Comparison of ENCODE assay signal across 8 cellular contexts in the genomic region with DNA sequence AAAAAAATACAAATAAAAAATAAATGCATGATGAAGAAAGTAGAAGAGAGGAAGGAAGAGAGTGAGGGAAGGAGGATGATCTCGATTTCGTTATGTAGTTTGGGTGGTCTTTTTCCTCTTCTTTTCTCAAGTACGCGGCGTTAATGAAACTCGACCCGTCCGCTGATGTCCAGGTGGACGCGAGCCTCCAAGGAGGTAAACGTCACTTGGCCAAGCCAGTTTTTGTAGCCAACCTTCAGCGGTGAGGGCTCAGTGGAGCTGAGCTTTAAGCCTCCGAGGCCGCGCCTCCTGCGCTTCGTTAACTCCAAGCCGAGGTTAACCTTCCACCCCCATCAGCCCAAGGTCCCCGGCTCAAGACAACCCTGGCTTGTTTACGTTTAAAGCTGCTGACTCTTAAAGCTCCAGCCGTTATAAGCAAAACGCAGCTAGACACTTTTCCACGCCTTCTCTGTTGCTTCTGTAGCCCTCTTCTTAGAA. TPM values are rescaled to one million over a fixed set of nuclear protein-coding genes. Genes with fewer than 3 reads are reported as not detected.
DNase-seq lines count a peak whose midpoint lies in the region; ATAC-seq, FAIRE-seq and TF ChIP-seq lines count a peak whose summit lies in the region.

No MANE protein-coding gene starts in this region.

- H3K4me1 ChIP-seq in DND-41 (ENCODE audit: insufficient read depth, low read length): peaks cover 47% of the 10 kb centered on the region

- H3K9me2 ChIP-seq in SU-DHL-6 (replicated peaks; ENCODE audit: insufficient read depth, low read length): no peaks in the 10 kb centered on the region

- H2AFZ ChIP-seq in DND-41 (ENCODE audit: low read depth, low read length) (peak overlapping the region; percentile 79), SU-DHL-6 (ENCODE audit: low read depth, low read length, severe bottlenecking) (peak overlapping the region; percentile 58)

- H3K9ac ChIP-seq in DND-41 (ENCODE audit: low read depth, low read length): peak overlapping the region; percentile 86
- H3K9ac ChIP-seq in SU-DHL-6 (ENCODE audit: low read length): peak overlapping the region; percentile 69

- H3K4me3 ChIP-seq in DND-41 (ENCODE audit: low read depth in 1 of 2, low read length in 2 of 2): peak overlapping the region; percentile 21 to 83; a peak in 3 of 4 replicates
- H3K4me3 ChIP-seq in SU-DHL-6 (ENCODE audit: insufficient read depth, low read length, poor library complexity, severe bottlenecking): peak overlapping the region; percentile 59
- H3K4me3 ChIP-seq in bronchial epithelial cell (ENCODE audit: low read depth, low read length): peak overlapping the region; percentile 71

- peaks cover 9% of the 10 kb centered on the region; the same call in 1 of the 2 replicates for H3F3A ChIP-seq in SU-DHL-6 (ENCODE audit: insufficient read depth)

- TF ChIP-seq CTCF in DND-41 (IDR thresholded peaks at IDR 0.05; ENCODE audit: borderline replicate concordance, extremely low read depth, low read length, poor library complexity, severe bottlenecking) (no peak), SU-DHL-6 (IDR thresholded peaks at IDR 0.05; ENCODE audit: insufficient read depth, low read length, poor library complexity, severe bottlenecking) (no peak), bronchial epithelial cell (IDR thresholded peaks at IDR 0.05; ENCODE audit: insufficient read depth, low read length, severe bottlenecking) (no peak)

- H3K4me2 ChIP-seq in DND-41 (ENCODE audit: insufficient read depth, low read length): peak overlapping the region; percentile 98
- H3K4me2 ChIP-seq in SU-DHL-6 (ENCODE audit: low read depth, low read length, poor library complexity, severe bottlenecking): peak overlapping the region; percentile 69

- H4K20me1 ChIP-seq in DND-41 (ENCODE audit: insufficient read depth, low read length) (peaks cover 14% of the 10 kb centered on the region; the same call in 1 of the 2 replicates), SU-DHL-6 (ENCODE audit: low read depth, low read length) (no peaks in the 10 kb centered on the region; the same call in none of the 2 replicates)

- peak; percentile 52 for ATAC-seq in DND-41 (ENCODE audit: insufficient read depth, low read depth)
- ATAC-seq in HG02938 (IDR thresholded peaks at IDR 0.05; ENCODE audit: unreplicated experiment): peak; percentile 33
- no peak for ATAC-seq in GM21360 (IDR thresholded peaks at IDR 0.05; ENCODE audit: unreplicated experiment)
- no peak for ATAC-seq in GM21576 (IDR thresholded peaks at IDR 0.05; ENCODE audit: unreplicated experiment)

- H3K27me3 ChIP-seq in DND-41 (ENCODE audit: insufficient read depth, low read length, poor library complexity) (no peaks in the 10 kb centered on the region), SU-DHL-6 (ENCODE audit: low read length) (no peaks in the 10 kb centered on the region), bronchial epithelial cell (ENCODE audit: control insufficient read depth, insufficient read depth, low read length) (no peaks in the 10 kb centered on the region)

- DNase-seq in DND-41 (peak; percentile 71), bronchial epithelial cell (ENCODE audit: low read depth) (no peak), kidney glomerular epithelial cell (lab: John Stamatoyannopoulos, UW) (peak; percentile 40)
- DNase-seq in stimulated activated CD4-positive, alpha-beta T cell treated with anti-CD3 and anti-CD28 coated beads, Interleukin-4, amount 100 ng/mL, for 1 hour: peak; percentile 34

- H3K27ac ChIP-seq in DND-41 (ENCODE audit: low read length) (peak overlapping the region; percentile 79), SU-DHL-6 (ENCODE audit: low read depth, low read length) (peak overlapping the region; percentile 60)

- no peak for FAIRE-seq in bronchial epithelial cell (lab: Jason Lieb, UNC)

- peaks cover 40% of the 10 kb centered on the region for H3K79me2 ChIP-seq in DND-41 (ENCODE audit: insufficient read depth, low read length)
- no peaks in the 10 kb centered on the region for H3K79me2 ChIP-seq in SU-DHL-6 (ENCODE audit: insufficient read depth, low read length)

- no peaks in the 10 kb centered on the region for H3K9me3 ChIP-seq in DND-41 (ENCODE audit: insufficient read depth, low read length, severe bottlenecking)
- no peaks in the 10 kb centered on the region for H3K9me3 ChIP-seq in SU-DHL-6 (ENCODE audit: insufficient read depth, low read length)

- H3K36me3 ChIP-seq in DND-41 (ENCODE audit: insufficient read depth, low read length) (no peaks in the 10 kb centered on the region; the same call in 1 of the 2 replicates), SU-DHL-6 (ENCODE audit: low read length) (no peaks in the 10 kb centered on the region), bronchial epithelial cell (ENCODE audit: control insufficient read depth, insufficient read depth, low read length) (no peaks in the 10 kb centered on the region)

RNA-seq across cellular contexts. Expression of gene ITPR2, which starts 0.7 kb away (rescaled TPM):
- total RNA-seq in bronchial epithelial cell: 5.8 and 6.5 TPM in 2 replicates

Comparison
In these comparisons a context has a peak if more than half of its experiments do, and no peak if none do; other contexts are left out.
1. ATAC-seq: peak in DND-41 (single experiment) and HG02938 (single experiment); none in GM21360 (single experiment) and GM21576 (single experiment).
2. Peak in every context shown above with its lines, with median percentiles within 50 percentile points of each other: H3K4me3 ChIP-seq.